12 cellular contexts compared by ENCODE assay signal in genomic region chr19:3966051-3967017, GRCh38. TPM values are rescaled to one million over a fixed set of nuclear protein-coding genes. Genes with fewer than 3 reads are reported as not detected.
DNase-seq lines count a peak whose midpoint lies in the region; ATAC-seq and TF ChIP-seq lines count a peak whose summit lies in the region.
"Had no signal": no experiment of that assay in that cellular context is flagged by ENCODE, and none has a peak within 500 bp of the region (broad histone marks: within the 10 kb centered on the region; RNA-seq: fewer than 3 reads in every experiment).

No MANE protein-coding gene starts in this region.

- peaks cover 27% of the 10 kb centered on the region for H3K27me3 Mint-ChIP-seq in GM23338 (ENCODE audit: insufficient read depth, low read depth, poor library complexity)
- H3K27me3 Mint-ChIP-seq in osteocyte (ENCODE audit: unreplicated experiment): no peaks in the 10 kb centered on the region
- H3K27me3 Mint-ChIP-seq in CD8-positive, alpha-beta T cell (ENCODE audit: low read depth): no peaks in the 10 kb centered on the region
- H3K27me3 Mint-ChIP-seq: dendritic cell treated with granulocyte-macrophage colony-stimulating factor and Interleukin-4, amounts not matched to agents 40 ng/mL and 50 ng/mL, for 4 days had no signal

- H3F3A ChIP-seq in GM23338 (replicated peaks; ENCODE audit: low read depth): peaks cover 25% of the 10 kb centered on the region

- TF ChIP-seq CTCF in GM23338 (conservative IDR thresholded peaks at IDR 0.05; ENCODE audit: low read depth in 2 of 2) (no peak), RWPE1 (conservative IDR thresholded peaks at IDR 0.05; ENCODE audit: low read depth) (no peak), hepatocyte (IDR thresholded peaks at IDR 0.05; ENCODE audit: poor library complexity) (no peak), sigmoid colon (IDR thresholded peaks at IDR 0.05) (no peak), osteocyte (IDR thresholded peaks at IDR 0.05) (no peak)
- no peak for TF ChIP-seq CTCF in CD8-positive, alpha-beta T cell (IDR thresholded peaks at IDR 0.05)

- CTCF ChIA-PET in RWPE1 (lab: Yijun Ruan, JAX): no interaction called here
- CTCF ChIA-PET in CD8-positive, alpha-beta T cell (lab: Charles Lee): no interaction called here

- H2AFZ ChIP-seq in GM23338 (no peak overlapping the region), hepatocyte (no peak overlapping the region)

- no peak overlapping the region; the same call in 2 of the 3 replicates for H3K4me3 Mint-ChIP-seq in GM23338
- no peak overlapping the region for H3K4me3 Mint-ChIP-seq in osteocyte (ENCODE audit: unreplicated experiment)
- no peak overlapping the region for H3K4me3 Mint-ChIP-seq in CD8-positive, alpha-beta T cell
- H3K4me3 Mint-ChIP-seq: dendritic cell treated with granulocyte-macrophage colony-stimulating factor and Interleukin-4, amounts not matched to agents 40 ng/mL and 50 ng/mL, for 4 days had no signal

- peak overlapping the region; percentile 94 for H3K27ac Mint-ChIP-seq in GM23338
- H3K27ac Mint-ChIP-seq in osteocyte (ENCODE audit: unreplicated experiment): no peak overlapping the region
- no peak overlapping the region for H3K27ac Mint-ChIP-seq in CD8-positive, alpha-beta T cell
- H3K27ac Mint-ChIP-seq: dendritic cell treated with granulocyte-macrophage colony-stimulating factor and Interleukin-4, amounts not matched to agents 40 ng/mL and 50 ng/mL, for 4 days had no signal

- H3K9me3 Mint-ChIP-seq in GM23338 (no peaks in the 10 kb centered on the region; the same call in 2 of the 3 replicates), osteocyte (ENCODE audit: unreplicated experiment) (no peaks in the 10 kb centered on the region)
- no peaks in the 10 kb centered on the region for H3K9me3 Mint-ChIP-seq in CD8-positive, alpha-beta T cell
- H3K9me3 Mint-ChIP-seq: activated naive CD4-positive, alpha-beta T cell treated with anti-CD3 and anti-CD28 coated beads, Interleukin-2, amount 50 U/mL, for 72 hours; dendritic cell treated with granulocyte-macrophage colony-stimulating factor and Interleukin-4, amounts not matched to agents 40 ng/mL and 50 ng/mL, for 4 days had no signal

- H3K36me3 ChIP-seq in GM23338 (ENCODE audit: insufficient read depth) (peaks cover 14% of the 10 kb centered on the region; the same call in 1 of the 2 replicates), hepatocyte (replicated peaks; ENCODE audit: insufficient read depth, low read depth) (no peaks in the 10 kb centered on the region), sigmoid colon (peaks cover 21 to 71% (median 40%) of the 10 kb centered on the region in 4 donors)
- H3K36me3 ChIP-seq in CD8-positive, alpha-beta T cell (ENCODE audit: insufficient read depth, low read length): peaks cover 5% of the 10 kb centered on the region

- no peaks in the 10 kb centered on the region for H3K9me3 ChIP-seq in hepatocyte (ENCODE audit: low read depth)
- H3K9me3 ChIP-seq in sigmoid colon: no peaks in the 10 kb centered on the region
- no peaks in the 10 kb centered on the region for H3K9me3 ChIP-seq in CD8-positive, alpha-beta T cell (ENCODE audit: low read length)

- H3K9me2 ChIP-seq in GM23338 (ENCODE audit: insufficient read depth): no peaks in the 10 kb centered on the region
- H3K9me2 ChIP-seq in hepatocyte (replicated peaks; ENCODE audit: insufficient read depth): no peaks in the 10 kb centered on the region

- H3K4me3 ChIP-seq in GM23338 (no peak overlapping the region), hepatocyte (no peak overlapping the region), sigmoid colon (peak overlapping the region in 3 of 4 donors; percentile 12 to 28 (median 24))
- H3K4me3 ChIP-seq in CD8-positive, alpha-beta T cell (ENCODE audit: low read depth, low read length): no peak overlapping the region

- H3K27ac ChIP-seq in GM23338 (ENCODE audit: low read depth): peak overlapping the region; percentile 89
- H3K27ac ChIP-seq in RWPE1: peak overlapping the region; percentile 26
- peak overlapping the region; percentile 92 for H3K27ac ChIP-seq in hepatocyte
- H3K27ac ChIP-seq in sigmoid colon: peak overlapping the region; percentile 100
- no peak overlapping the region for H3K27ac ChIP-seq in CD8-positive, alpha-beta T cell (ENCODE audit: low read depth, low read length)

- peaks cover 33% of the 10 kb centered on the region for H4K20me1 ChIP-seq in GM23338 (replicated peaks; ENCODE audit: insufficient read depth)
- peaks cover 30% of the 10 kb centered on the region for H4K20me1 ChIP-seq in hepatocyte (ENCODE audit: insufficient read depth, poor library complexity, severe bottlenecking)

- ATAC-seq in GM23338: no peak
- no peak for ATAC-seq in CD8-positive, alpha-beta T cell
- ATAC-seq: activated naive CD4-positive, alpha-beta T cell treated with anti-CD3 and anti-CD28 coated beads, Interleukin-2, amount 50 U/mL, for 72 hours had no signal

- H3K4me1 ChIP-seq in GM23338 (ENCODE audit: insufficient read depth): peaks cover 15% of the 10 kb centered on the region
- peaks cover 16% of the 10 kb centered on the region for H3K4me1 ChIP-seq in hepatocyte (ENCODE audit: insufficient read depth)
- H3K4me1 ChIP-seq in sigmoid colon: peaks cover 0 to 61% (median 54%) of the 10 kb centered on the region in 4 donors
- H3K4me1 ChIP-seq in CD8-positive, alpha-beta T cell (ENCODE audit: insufficient read depth, low read length): peaks cover 19% of the 10 kb centered on the region

- TF ChIP-seq EP300 in sigmoid colon (IDR thresholded peaks at IDR 0.05): no peak

- intact Hi-C loops in sigmoid colon (cut with DNase I): loop anchor here (5.0 to 10.0 kb wide), 3 partner anchors 272 to 678 kb away; partner anchors contain the start of gene HDGFL2
- intact Hi-C loops in CD8-positive, alpha-beta T cell (cut with DNase I, micrococcal nuclease): no loop called here

- peaks cover 28% of the 10 kb centered on the region for H3K4me1 Mint-ChIP-seq in GM23338
- peaks cover 25% of the 10 kb centered on the region for H3K4me1 Mint-ChIP-seq in osteocyte (ENCODE audit: unreplicated experiment)
- H3K4me1 Mint-ChIP-seq in CD8-positive, alpha-beta T cell (ENCODE audit: low read depth): peaks cover 37% of the 10 kb centered on the region

- H3K4me2 ChIP-seq in GM23338 (no peak overlapping the region), hepatocyte (no peak overlapping the region)

- H3K79me2 ChIP-seq in GM23338 (replicated peaks; ENCODE audit: insufficient read depth) (peaks cover 50% of the 10 kb centered on the region), hepatocyte (peaks cover 60% of the 10 kb centered on the region)

- DNase-seq in GM23338 (ENCODE audit: low spot score) (no peak), RWPE1 (ENCODE audit: low spot score) (no peak), hepatocyte (ENCODE audit: low spot score) (peak; percentile 29), sigmoid colon (peak; percentile 80), retina (no peak), osteocyte (ENCODE audit: extremely low spot score, unreplicated experiment) (no peak), NCI-H187 (lab: John Stamatoyannopoulos, UW) (no peak)
- no peak for DNase-seq in CD8-positive, alpha-beta T cell
- DNase-seq: activated CD8-positive, alpha-beta memory T cell treated with anti-CD3 and anti-CD28 coated beads for 24 hours had no signal

- H3K27me3 ChIP-seq in GM23338 (ENCODE audit: insufficient read depth) (no peaks in the 10 kb centered on the region), hepatocyte (no peaks in the 10 kb centered on the region), sigmoid colon (no peaks in the 10 kb centered on the region)
- no peaks in the 10 kb centered on the region for H3K27me3 ChIP-seq in CD8-positive, alpha-beta T cell (ENCODE audit: insufficient read depth, low read length)

- WGBS in hepatocyte (ENCODE audit: low lambda C conversion rate, missing lambda C conversion rate): 88% methylated on average over 30 of the region's 30 CpGs
- WGBS in sigmoid colon, 2 donors: 23 to 70% methylated on average over 30 of the region's 30 CpGs

- TF ChIP-seq POLR2A in sigmoid colon (IDR thresholded peaks at IDR 0.05): no peak

- H3K36me3 Mint-ChIP-seq in GM23338 (ENCODE audit: low read depth) (peaks cover 70% of the 10 kb centered on the region), osteocyte (ENCODE audit: unreplicated experiment) (peaks cover 21% of the 10 kb centered on the region)
- H3K36me3 Mint-ChIP-seq in CD8-positive, alpha-beta T cell: peaks cover 65% of the 10 kb centered on the region

- POLR2A ChIA-PET in RWPE1 (lab: Yijun Ruan, JAX; ENCODE audit: low non-redundant PET): no interaction called here
- POLR2A ChIA-PET in CD8-positive, alpha-beta T cell (lab: Charles Lee): no interaction called here

TF ChIP-seq in GM23338, 12 proteins besides CTCF, POLR2A, EP300 and RAD21 (continues in another document):
- TF ChIP-seq STAT1 (IDR thresholded peaks at IDR 0.05; ENCODE audit: unreplicated experiment): no peak

RNA-seq across cellular contexts. Expression of gene DAPK3, which starts 4.6 kb away (rescaled TPM):
- 95.6 and 105 TPM in 2 replicates for total RNA-seq in GM23338 (2014; rRNA removed; shearing (Covaris generic))
- 30.7 and 32.1 TPM in 2 replicates for polyA plus RNA-seq in GM23338 (2016; fragmentation: Nextera tagmentation; extraction: Ambion mirVana)
- total RNA-seq in hepatocyte: 113 and 140 TPM in 2 replicates
- 103 and 123 TPM in 2 replicates for polyA plus RNA-seq in hepatocyte
- total RNA-seq in sigmoid colon: 100 to 1,000 TPM in 3 of 4 donors, 10 to 100 TPM in 1; 91.3 to 167 (median 125) TPM
- 10 to 100 TPM; 38.4 to 66.8 (median 52.9) TPM for polyA plus RNA-seq in sigmoid colon
- 92.9 and 94.7 TPM in 2 replicates for total RNA-seq in osteocyte
- total RNA-seq in CD8-positive, alpha-beta T cell: 10 to 100 TPM; 20.7 to 21.5 TPM

RNA-seq across cellular contexts. Expression of gene EEF2, which starts 18.9 kb away (rescaled TPM):
- total RNA-seq in GM23338 (2014; rRNA removed; shearing (Covaris generic)): 2,892 and 2,987 TPM in 2 replicates
- polyA plus RNA-seq in GM23338 (2016; fragmentation: Nextera tagmentation; extraction: Ambion mirVana) (772 and 1,028 TPM in 2 replicates), hepatocyte (444 and 526 TPM in 2 replicates), sigmoid colon (1,000 to 10,000 TPM in 2 of 3 donors, 100 to 1,000 TPM in 1; 906 to 1,654 (median 1,225) TPM)
- total RNA-seq in hepatocyte (1,740 and 1,817 TPM in 2 replicates), sigmoid colon (1,000 to 10,000 TPM; 1,842 to 2,448 (median 2,055) TPM), osteocyte (3,162 and 3,203 TPM in 2 replicates)
- total RNA-seq in CD8-positive, alpha-beta T cell: 1,000 to 10,000 TPM; 2,844 to 2,933 TPM

RNA-seq across cellular contexts. Expression of gene NMRK2, which starts 33.5 kb away (rescaled TPM):
- 55.9 and 57.3 TPM in 2 replicates for total RNA-seq in GM23338 (2014; rRNA removed; shearing (Covaris generic))
- polyA plus RNA-seq in GM23338 (2016; fragmentation: Nextera tagmentation; extraction: Ambion mirVana) (65.3 and 69.3 TPM in 2 replicates), hepatocyte (0.95 TPM in 1 of 2 replicates, not detected in the other), sigmoid colon (1 to 10 TPM in 1 of 3 donors, under 1 TPM in 2; 0.19 to 2.4 (median 0.69) TPM)
- total RNA-seq in hepatocyte (0.32 TPM in 1 of 2 replicates, not detected in the other), sigmoid colon (under 1 TPM in 1 of 4 donors, not detected in 3; 0.71 TPM), osteocyte (not detected in 2 replicates)
- total RNA-seq in CD8-positive, alpha-beta T cell: not detected
- total RNA-seq: activated naive CD4-positive, alpha-beta T cell treated with anti-CD3 and anti-CD28 coated beads, Interleukin-2, amount 50 U/mL, for 72 hours; glomerular endothelial cell had no signal

RNA-seq across cellular contexts. Expression of gene PIAS4, which starts 41.2 kb away (rescaled TPM):
- total RNA-seq in GM23338 (2014; rRNA removed; shearing (Covaris generic)): 34.1 and 48.4 TPM in 2 replicates
- polyA plus RNA-seq in GM23338 (2016; fragmentation: Nextera tagmentation; extraction: Ambion mirVana) (17.0 and 20.0 TPM in 2 replicates), hepatocyte (8.3 and 15.0 TPM in 2 replicates), sigmoid colon (10 to 100 TPM in 2 of 3 donors, 1 to 10 TPM in 1; 7.2 to 21.8 (median 15.0) TPM)
- total RNA-seq in hepatocyte (16.7 and 18.1 TPM in 2 replicates), sigmoid colon (10 to 100 TPM; 16.5 to 29.9 (median 19.3) TPM), osteocyte (28.8 and 29.4 TPM in 2 replicates)
- 10 to 100 TPM; 11.6 to 14.9 TPM for total RNA-seq in CD8-positive, alpha-beta T cell

Comparison
In these comparisons a context has a peak if more than half of its experiments do, and no peak if none do; other contexts are left out.
1. DNase-seq: peak in hepatocyte (single experiment) and sigmoid colon (single experiment); none in GM23338 (single experiment), RWPE1 (single experiment), retina (single experiment), osteocyte (single experiment), CD8-positive, alpha-beta T cell (0 of 7) and NCI-H187 (0 of 2).
2. H3K4me3 ChIP-seq: peak in sigmoid colon (3 of 4); none in GM23338 (single experiment), hepatocyte (single experiment) and CD8-positive, alpha-beta T cell (single experiment).
3. RNA of gene NMRK2, which starts 33.5 kb away (total RNA-seq): 55.9 to 57.3 TPM in GM23338; 0.71 TPM in sigmoid colon, 0.32 TPM in hepatocyte, not detected in osteocyte and not detected in CD8-positive, alpha-beta T cell; every median in the first group is over 10 times any median in the second.